13 cellular contexts compared by ENCODE assay signal in genomic region chr4:123362103-123362502, GRCh38. TPM values are rescaled to one million over a fixed set of nuclear protein-coding genes. Genes with fewer than 3 reads are reported as not detected.
A peak's percentile ranks its signal among the peaks of the same experiment; 100 is the strongest.
DNase-seq lines count a peak whose midpoint lies in the region; ATAC-seq, FAIRE-seq and TF ChIP-seq lines count a peak whose summit lies in the region.
"Had no signal": no experiment of that assay in that cellular context is flagged by ENCODE, and none has a peak within 500 bp of the region (broad histone marks: within the 10 kb centered on the region; RNA-seq: fewer than 3 reads in every experiment).

No MANE protein-coding gene starts in this region.

- no peak for FAIRE-seq in GM19239 (lab: Jason Lieb, UNC)
- FAIRE-seq: H54 had no signal

- H3K4me3 ChIP-seq in HEK293 (ENCODE audit: low read depth, low read length): no peak overlapping the region
- no peak overlapping the region for H3K4me3 ChIP-seq in esophagus squamous epithelium
- no peak overlapping the region for H3K4me3 ChIP-seq in thoracic aorta
- no peak overlapping the region for H3K4me3 ChIP-seq in WERI-Rb-1 (ENCODE audit: low read depth, low read length)
- H3K4me3 ChIP-seq in A673 (ENCODE audit: low read depth, low read length, poor library complexity, severe bottlenecking): no peak overlapping the region

- H3K4me1 ChIP-seq in HEK293 (ENCODE audit: control insufficient read depth, insufficient read depth, low read length) (no peaks in the 10 kb centered on the region), esophagus squamous epithelium (peaks cover 0 to 36% (median 15%) of the 10 kb centered on the region in 3 donors), thoracic aorta (ENCODE audit: control insufficient read depth in 1 of 2, low read depth in 2 of 2) (peaks cover 6 to 21% of the 10 kb centered on the region in 2 donors), A673 (ENCODE audit: insufficient read depth, low read length, poor library complexity, severe bottlenecking) (peaks cover 4% of the 10 kb centered on the region)

- POLR2A ChIA-PET in HEK293 (lab: Yijun Ruan, JAX) (no interaction called here), WTC11 (lab: Charles Lee) (interaction anchor here (0.6 kb wide), 2 partner anchors 65 to 414 kb away, joined by 3 to 6 read pairs; no protein-coding TSS in a partner anchor), A673 (lab: Charles Lee; ENCODE audit: low non-redundant PET) (no interaction called here)

- intact Hi-C loops in esophagus squamous epithelium (cut with DNase I): no loop called here
- intact Hi-C loops in A673 (cut with micrococcal nuclease; ENCODE audit: unreplicated experiment): no loop called here

- no peaks in the 10 kb centered on the region for H3K27me3 ChIP-seq in esophagus squamous epithelium
- no peaks in the 10 kb centered on the region for H3K27me3 ChIP-seq in thoracic aorta (replicated peaks; ENCODE audit: insufficient read depth)
- H3K27me3 ChIP-seq in WERI-Rb-1 (ENCODE audit: insufficient read depth, low read depth, severe bottlenecking): no peaks in the 10 kb centered on the region
- no peaks in the 10 kb centered on the region for H3K27me3 ChIP-seq in A673 (replicated peaks; ENCODE audit: insufficient read depth, low read depth, low read length, poor library complexity)

- CTCF ChIA-PET in HEK293 (lab: Yijun Ruan, JAX): interaction anchor here (0.6 to 0.7 kb wide), 2 partner anchors 30 to 67 kb away, joined by 3 to 4 read pairs; no protein-coding TSS in a partner anchor
- CTCF ChIA-PET in WTC11 (lab: Charles Lee): interaction anchor here (0.5 kb wide), 1 partner anchor 24 kb away, joined by 4 read pairs; no protein-coding TSS in a partner anchor
- CTCF ChIA-PET in A673 (lab: Charles Lee): no interaction called here

- no peak overlapping the region for H3K4me3 Mint-ChIP-seq in WTC11

- no TSS peak for BruUV-seq in A673 (replicated peaks; lab: Mats Ljungman, UMichigan)

- peaks cover 13% of the 10 kb centered on the region for H3K36me3 Mint-ChIP-seq in WTC11

- 93 to 97% methylated on average over 1 of the region's 1 CpG for WGBS in esophagus squamous epithelium, 2 donors

- H3K4me1 Mint-ChIP-seq in WTC11: peaks cover 10% of the 10 kb centered on the region

- H3K27ac Mint-ChIP-seq in WTC11: no peak overlapping the region

- DNase-seq in WTC11 (ENCODE audit: low spot score) (no peak), esophagus squamous epithelium (lab: John Stamatoyannopoulos, UW) (no peak), thoracic aorta (ENCODE audit: low spot score) (no peak), GM19239 (ENCODE audit: insufficient read length, low spot score) (no peak), WERI-Rb-1 (no peak), A673 (ENCODE audit: low spot score) (no peak)
- DNase-seq: C1 segment of cervical spinal cord, Kasumi-1, NCI-H2029, NCI-H2171 treated with DMSO at 0.1 percent for 48 hours, NCI-H510A treated with DMSO at 0.1 percent for 48 hours had no signal

- ATAC-seq in WTC11: no peak
- no peak for ATAC-seq in thoracic aorta (ENCODE audit: insufficient number of reproducible peaks, low FRiP score, low read depth)

- H3K27ac ChIP-seq in HEK293 (ENCODE audit: extremely low read depth, low read depth, low read length) (no peak overlapping the region), esophagus squamous epithelium (peak overlapping the region in 3 of 4 donors; percentile 25 to 74 (median 71)), thoracic aorta (peak overlapping the region; percentile 78 to 86), WERI-Rb-1 (no peak overlapping the region), A673 (ENCODE audit: low read depth, low read length, poor library complexity, severe bottlenecking) (no peak overlapping the region)

- no peak for TF ChIP-seq POLR2A in esophagus squamous epithelium (IDR thresholded peaks at IDR 0.05)

- H3K27me3 Mint-ChIP-seq in WTC11 (ENCODE audit: low read depth): no peaks in the 10 kb centered on the region; the same call in 1 of the 2 replicates

- H3K36me3 ChIP-seq in HEK293 (ENCODE audit: control insufficient read depth in 2 of 2, insufficient read depth in 1 of 2, low read length in 2 of 2) (no peaks in the 10 kb centered on the region), esophagus squamous epithelium (no peaks in the 10 kb centered on the region), thoracic aorta (no peaks in the 10 kb centered on the region), WERI-Rb-1 (no peaks in the 10 kb centered on the region), A673 (ENCODE audit: insufficient read depth, low read length, poor library complexity, severe bottlenecking) (peaks cover 6% of the 10 kb centered on the region)

- H3K9me3 ChIP-seq in HEK293 (ENCODE audit: control insufficient read depth, insufficient read depth, low read depth, low read length) (no peaks in the 10 kb centered on the region), esophagus squamous epithelium (no peaks in the 10 kb centered on the region), thoracic aorta (no peaks in the 10 kb centered on the region), WERI-Rb-1 (ENCODE audit: severe bottlenecking) (no peaks in the 10 kb centered on the region), A673 (ENCODE audit: low read depth, low read length, poor library complexity, severe bottlenecking) (peaks cover 6% of the 10 kb centered on the region)

- peaks cover 19% of the 10 kb centered on the region for H3K9me3 Mint-ChIP-seq in WTC11

- no peak for TF ChIP-seq CTCF in HEK293 (tag by site-specific recombination; IDR thresholded peaks at IDR 0.05)
- TF ChIP-seq CTCF in WTC11 (IDR thresholded peaks at IDR 0.05): no peak
- TF ChIP-seq CTCF in esophagus squamous epithelium (IDR thresholded peaks at IDR 0.05): no peak
- TF ChIP-seq CTCF in thoracic aorta (IDR thresholded peaks at IDR 0.05): no peak
- TF ChIP-seq CTCF in WERI-Rb-1 (IDR thresholded peaks at IDR 0.05; ENCODE audit: low read depth, low read length): no peak
- TF ChIP-seq CTCF in A673 (conservative IDR thresholded peaks at IDR 0.05; ENCODE audit: low read depth, low read length): no peak

TF ChIP-seq in HEK293, 187 proteins besides CTCF, POLR2A, EP300 and RAD21:
- TF ChIP-seq SETDB1 (IDR thresholded peaks at IDR 0.05; ENCODE audit: insufficient read length, low read length) (peak; percentile 37), ZNF292 (tag by site-specific recombination; IDR thresholded peaks at IDR 0.05; ENCODE audit: borderline replicate concordance, low read depth) (no peak), ZBTB10 (tag by site-specific recombination; IDR thresholded peaks at IDR 0.05) (no peak)

TF ChIP-seq in WTC11, 78 proteins besides CTCF, POLR2A, EP300 and RAD21:
- TF ChIP-seq SMAD4 (CRISPR knock-in tag; IDR thresholded peaks at IDR 0.05) (no peak), ZNF416 (CRISPR knock-in tag; IDR thresholded peaks at IDR 0.05) (peak; percentile 98)
TF ChIP-seq in WTC11: peak in this region for 1.

RNA-seq across cellular contexts. Expression of gene SPRY1, which starts 34.5 kb away (rescaled TPM):
- total RNA-seq in WTC11 (2021): 83.5 to 107 TPM (median 88.8 TPM) in 3 replicates
- total RNA-seq in esophagus squamous epithelium: 10 to 100 TPM; 14.2 to 60.3 (median 23.2) TPM
- 100 to 1,000 TPM; 147 to 215 TPM for total RNA-seq in thoracic aorta
- 6.0 and 6.8 TPM in 2 replicates for total RNA-seq in A673 (2021)

Comparison
In these comparisons a context has a peak if more than half of its experiments do, and no peak if none do; other contexts are left out.
1. H3K27ac ChIP-seq: peak in esophagus squamous epithelium (3 of 4) and thoracic aorta (2 of 2); none in HEK293 (single experiment), WERI-Rb-1 (single experiment) and A673 (single experiment).
2. Of the 8 proteins assayed by ChIP-seq in both HEK293 and WTC11: peak only in HEK293: none; only in WTC11: ZNF416; in both: none; in neither: 7.